ENCODE assay signal across 22 cellular contexts in the genomic region with DNA sequence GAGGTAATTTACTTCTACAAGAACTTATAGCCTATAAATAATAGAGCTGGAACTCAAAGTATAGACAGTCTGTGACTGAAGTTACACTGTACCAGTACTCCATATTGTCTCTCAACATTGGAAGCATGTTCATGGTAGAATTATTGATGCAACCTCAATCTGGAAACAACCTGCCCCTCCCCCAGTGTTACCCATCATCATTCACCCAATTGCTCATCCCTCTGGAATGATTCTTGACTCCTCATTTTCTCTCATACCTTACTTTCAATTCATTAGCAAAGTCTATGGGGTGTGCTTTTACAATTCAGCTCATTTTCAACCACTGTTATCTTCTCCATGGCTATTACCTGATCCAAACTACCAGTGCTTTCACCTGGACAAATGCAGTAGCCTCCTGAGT.
DNase-seq lines count a peak whose midpoint lies in the region; ATAC-seq and TF ChIP-seq lines count a peak whose summit lies in the region.
"Had no signal": no experiment of that assay in that cellular context is flagged by ENCODE, and none has a peak within 500 bp of the region (broad histone marks: within the 10 kb centered on the region; RNA-seq: fewer than 3 reads in every experiment).

No MANE protein-coding gene starts in this region.

- POLR2A ChIA-PET in MCF 10A (lab: Yijun Ruan, JAX): no interaction called here

- DNase-seq in mammary epithelial cell (peak; percentile 14), MCF 10A (ENCODE audit: unreplicated experiment) (no peak), MG63 (peak; percentile 6), RPMI7951 (ENCODE audit: low read depth) (peak; percentile 8), NCI-H345 treated with DMSO at 0.1 percent for 48 hours (lab: John Stamatoyannopoulos, UW; ENCODE audit: unreplicated experiment) (no peak), natural killer cell (no peak)
- DNase-seq: CD4-positive, CD25-positive, alpha-beta regulatory T cell; CD8-positive, alpha-beta memory T cell; COR-L47; DMS 273 treated with DMSO at 0.1 percent for 48 hours; DMS53; DND-41; GF-D8; H9; IMR-90 had no signal

- no peaks in the 10 kb centered on the region for H3K36me3 Mint-ChIP-seq in MCF 10A (ENCODE audit: insufficient read depth, unreplicated experiment)
- H3K36me3 Mint-ChIP-seq in natural killer cell: no peaks in the 10 kb centered on the region
- H3K36me3 Mint-ChIP-seq: CD4-positive, CD25-positive, alpha-beta regulatory T cell; CD8-positive, alpha-beta memory T cell had no signal

- H3K27me3 ChIP-seq in mammary epithelial cell (ENCODE audit: insufficient read depth, low read length) (no peaks in the 10 kb centered on the region), MG63 (no peaks in the 10 kb centered on the region)
- H3K27me3 ChIP-seq: BLaER1 treated with 17β-estradiol and CSF1 and Interleukin-3, amounts not matched to agents 10 nM and 100 nM had no signal

- H3K4me3 ChIP-seq in mammary epithelial cell (replicated peaks in 1 of 3; ENCODE audit: insufficient read depth in 1 of 3, low read depth in 2 of 3, low read length in 3 of 3): no peak overlapping the region
- H3K4me3 ChIP-seq in MG63: no peak overlapping the region
- H3K4me3 ChIP-seq: A549; BLaER1 treated with 17β-estradiol and CSF1 and Interleukin-3, amounts not matched to agents 10 nM and 100 nM; K562 had no signal

- no peak overlapping the region for H2AFZ ChIP-seq in mammary epithelial cell (ENCODE audit: low read depth, low read length)

- no peak for ATAC-seq in HG03280 (IDR thresholded peaks at IDR 0.05; ENCODE audit: unreplicated experiment)
- ATAC-seq in HG03571 (IDR thresholded peaks at IDR 0.05; ENCODE audit: unreplicated experiment): no peak
- ATAC-seq in natural killer cell: no peak
- ATAC-seq: A549, K562 had no signal

- H3K27ac ChIP-seq in mammary epithelial cell (ENCODE audit: insufficient read depth, low read depth, low read length): no peak overlapping the region
- H3K27ac ChIP-seq: 22Rv1; A549; BLaER1 treated with 17β-estradiol and CSF1 and Interleukin-3, amounts not matched to agents 10 nM and 100 nM had no signal

- BruUV-seq in mammary epithelial cell (replicated peaks; lab: Mats Ljungman, UMichigan) (no TSS peak), MCF 10A (replicated peaks; lab: Mats Ljungman, UMichigan) (no TSS peak)

- H3K9me3 Mint-ChIP-seq in MCF 10A (ENCODE audit: unreplicated experiment) (no peaks in the 10 kb centered on the region), natural killer cell (peaks cover 2% of the 10 kb centered on the region in 2 donors)
- H3K9me3 Mint-ChIP-seq: CD8-positive, alpha-beta memory T cell had no signal

- H3K4me3 Mint-ChIP-seq in MCF 10A (ENCODE audit: unreplicated experiment) (no peak overlapping the region), natural killer cell (no peak overlapping the region)
- H3K4me3 Mint-ChIP-seq: B cell; CD4-positive, CD25-positive, alpha-beta regulatory T cell; CD8-positive, alpha-beta memory T cell; H9 had no signal

- no peaks in the 10 kb centered on the region for H3K79me2 ChIP-seq in mammary epithelial cell (ENCODE audit: insufficient read depth, low read length)

- intact Hi-C loops in mammary epithelial cell (cut with micrococcal nuclease): no loop called here
- intact Hi-C loops in MCF 10A (cut with micrococcal nuclease): no loop called here
- intact Hi-C loops in natural killer cell (cut with micrococcal nuclease): no loop called here

- TF ChIP-seq CTCF in mammary epithelial cell (conservative IDR thresholded peaks at IDR 0.05 in 1 of 2, IDR thresholded peaks at IDR 0.05 in 1 of 2; ENCODE audit: extremely low read depth in 1 of 2, insufficient read depth in 1 of 2, low read depth in 1 of 2, low read length in 2 of 2) (no peak), MCF 10A (IDR thresholded peaks at IDR 0.05; ENCODE audit: unreplicated experiment) (no peak), natural killer cell (IDR thresholded peaks at IDR 0.05) (no peak)

- no peaks in the 10 kb centered on the region for H3K4me1 ChIP-seq in mammary epithelial cell (ENCODE audit: insufficient read depth, low read length)
- H3K4me1 ChIP-seq: A549 had no signal

- H3K9ac ChIP-seq in mammary epithelial cell (ENCODE audit: insufficient read depth, low read length): no peak overlapping the region
- H3K9ac ChIP-seq: BLaER1 treated with 17β-estradiol and CSF1 and Interleukin-3, amounts not matched to agents 10 nM and 100 nM had no signal

- no peaks in the 10 kb centered on the region for H4K20me1 ChIP-seq in mammary epithelial cell (ENCODE audit: insufficient read depth, low read length)
- H4K20me1 ChIP-seq: BLaER1 treated with 17β-estradiol and CSF1 and Interleukin-3, amounts not matched to agents 10 nM and 100 nM had no signal

- H3K27me3 Mint-ChIP-seq in MCF 10A (ENCODE audit: insufficient read depth, unreplicated experiment) (no peaks in the 10 kb centered on the region), natural killer cell (ENCODE audit: low read depth in 2 of 2) (no peaks in the 10 kb centered on the region)

- CTCF ChIA-PET in mammary epithelial cell (lab: Charles Lee; ENCODE audit: low non-redundant PET): no interaction called here
- CTCF ChIA-PET in MCF 10A (lab: Yijun Ruan, JAX): interaction anchor here (0.7 kb wide), 1 partner anchor 17 kb away, joined by 3 read pairs; no protein-coding TSS in a partner anchor

- no peaks in the 10 kb centered on the region for H3K36me3 ChIP-seq in mammary epithelial cell (ENCODE audit: insufficient read depth, low read length)
- no peaks in the 10 kb centered on the region for H3K36me3 ChIP-seq in MG63
- H3K36me3 ChIP-seq: BLaER1 treated with 17β-estradiol and CSF1 and Interleukin-3, amounts not matched to agents 10 nM and 100 nM had no signal

- H3K4me1 Mint-ChIP-seq in MCF 10A (ENCODE audit: insufficient read depth, unreplicated experiment): no peaks in the 10 kb centered on the region
- no peaks in the 10 kb centered on the region for H3K4me1 Mint-ChIP-seq in natural killer cell
- H3K4me1 Mint-ChIP-seq: B cell; CD4-positive, CD25-positive, alpha-beta regulatory T cell; CD8-positive, alpha-beta memory T cell; H9 had no signal

- dilution Hi-C loops in mammary epithelial cell (cut with HindIII; ENCODE audit: low sequenced_read_pairs): no loop called here

- H3K27ac Mint-ChIP-seq in MCF 10A (ENCODE audit: low read depth, unreplicated experiment) (no peak overlapping the region), natural killer cell (no peak overlapping the region)
- H3K27ac Mint-ChIP-seq: B cell; CD4-positive, CD25-positive, alpha-beta regulatory T cell; CD8-positive, alpha-beta memory T cell; H9 had no signal

- H3K9me3 ChIP-seq in mammary epithelial cell (replicated peaks; ENCODE audit: insufficient read depth, low read length): no peaks in the 10 kb centered on the region
- peaks cover 5% of the 10 kb centered on the region; the same call in 1 of the 2 replicates for H3K9me3 ChIP-seq in MG63
- H3K9me3 ChIP-seq: A549 had no signal

- in situ Hi-C loops in mammary epithelial cell (cut with MboI; ENCODE audit: low sequenced_read_pairs in 2 of 2): no loop called here

- H3K4me2 ChIP-seq in mammary epithelial cell (ENCODE audit: insufficient read depth, low read depth, low read length): no peak overlapping the region
- H3K4me2 ChIP-seq: A549; BLaER1 treated with 17β-estradiol and CSF1 and Interleukin-3, amounts not matched to agents 10 nM and 100 nM had no signal

Comparison
In these comparisons a context has a peak if more than half of its experiments do, and no peak if none do; other contexts are left out.
1. DNase-seq: peak in mammary epithelial cell (single experiment), MG63 (single experiment) and RPMI7951 (single experiment); none in MCF 10A (single experiment), NCI-H345 treated with DMSO at 0.1 percent for 48 hours (single experiment) and natural killer cell (single experiment).